Comparison of ENCODE assay signal across 8 cellular contexts in genomic region chr17:781920-782731, GRCh38. TPM values are rescaled to one million over a fixed set of nuclear protein-coding genes. Genes with fewer than 3 reads are reported as not detected.
DNase-seq lines count a peak whose midpoint lies in the region; ATAC-seq and TF ChIP-seq lines count a peak whose summit lies in the region.

Gene GLOD4, minus strand, starts transcription at chr17:782280. Its CDS starts 25 bp downstream, at chr17:782255.
Gene MRM3, plus strand, starts transcription at chr17:782353. Its CDS starts 26 bp downstream, at chr17:782379.

- peak within 1 kb of the TSS; percentile 96 for H3K4me3 ChIP-seq in kidney epithelial cell (ENCODE audit: low read depth, low read length)

- ATAC-seq in GM18909 (IDR thresholded peaks at IDR 0.05; ENCODE audit: poor library complexity, unreplicated experiment): peak; percentile 88
- ATAC-seq in HG03159 (IDR thresholded peaks at IDR 0.05; ENCODE audit: unreplicated experiment): peak; percentile 89

- no peaks in the 10 kb centered on the region for H3K27me3 ChIP-seq in kidney epithelial cell (ENCODE audit: control insufficient read depth, insufficient read depth, low read length)

- H3K36me3 ChIP-seq in kidney epithelial cell (ENCODE audit: control insufficient read depth, insufficient read depth, low read length): no peaks in the 10 kb centered on the region

- no peak for TF ChIP-seq CTCF in kidney epithelial cell (IDR thresholded peaks at IDR 0.05; ENCODE audit: insufficient read depth, low read length, poor library complexity, severe bottlenecking)

- DNase-seq in AG08396 (ENCODE audit: low spot score): peak; percentile 98
- peak; percentile 83 for DNase-seq in NCI-H345 (lab: John Stamatoyannopoulos, UW)
- peak; percentile 98 for DNase-seq in activated CD4-positive, CD25-positive, alpha-beta regulatory T cell treated with anti-CD3 and anti-CD28 coated beads, Interleukin-2, amount 50 U/mL, for 72 hours
- peak; percentile 85 for DNase-seq in cerebellar cortex (ENCODE audit: low spot score)
- DNase-seq in kidney epithelial cell (ENCODE audit: low read depth): peak; percentile 51
- DNase-seq in stimulated activated CD4-positive, alpha-beta T cell treated with anti-CD3 and anti-CD28 coated beads, Interleukin-15, amount 100 ng/mL, for 24 hours: peak; percentile 94

RNA-seq across cellular contexts. Expression of gene GLOD4, which starts in this region (rescaled TPM):
- total RNA-seq in kidney epithelial cell: 87.0 and 121 TPM in 2 replicates

RNA-seq across cellular contexts. Expression of gene MRM3, which starts in this region (rescaled TPM):
- total RNA-seq in kidney epithelial cell: 25.3 and 28.0 TPM in 2 replicates

Comparison
In these comparisons a context has a peak if more than half of its experiments do, and no peak if none do; other contexts are left out.
1. Peak in every context shown above with its lines: DNase-seq, ATAC-seq and H3K4me3 ChIP-seq.